Comparison of ENCODE assay signal across 8 cellular contexts in the genomic region with DNA sequence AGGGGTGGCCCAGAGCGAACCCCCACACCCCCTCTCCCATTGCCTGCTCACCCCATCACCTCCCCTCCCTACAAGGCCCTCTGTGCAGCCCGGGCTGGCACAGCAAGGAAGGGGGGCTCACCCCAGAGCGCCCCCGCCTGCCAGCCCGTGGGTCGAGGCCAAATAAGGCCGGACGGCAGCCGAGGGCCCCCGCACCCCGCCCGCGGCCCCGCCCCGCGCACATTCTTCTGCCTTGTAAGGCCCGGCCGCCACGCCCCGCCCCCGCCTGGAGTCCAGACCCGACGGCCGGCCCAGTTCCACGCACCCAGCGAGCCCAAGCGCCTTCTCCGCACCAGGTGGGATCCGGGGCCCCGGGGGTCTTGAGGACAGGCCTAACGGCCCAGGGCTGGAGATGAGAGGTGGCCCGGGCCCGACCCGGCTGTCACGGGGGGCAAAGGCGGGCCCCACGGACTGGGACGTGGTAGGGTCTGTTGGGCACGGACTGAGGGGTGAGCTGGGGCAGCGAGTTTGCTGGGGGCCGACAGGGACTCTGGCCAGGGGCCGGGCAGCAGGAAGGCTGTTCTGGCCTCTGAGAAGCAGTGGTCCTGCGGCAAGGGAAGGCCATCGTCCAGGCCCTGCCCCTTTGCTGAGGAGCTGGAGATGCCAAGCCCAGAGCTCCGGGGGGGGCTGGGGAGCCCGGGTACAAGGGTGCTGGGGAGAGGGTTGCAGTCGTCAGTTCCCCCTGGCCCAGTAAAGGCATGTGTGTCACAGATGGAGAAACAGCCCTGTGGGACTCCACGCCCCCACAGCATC. TPM values are rescaled to one million over a fixed set of nuclear protein-coding genes. Genes with fewer than 3 reads are reported as not detected.
DNase-seq lines count a peak whose midpoint lies in the region; ATAC-seq and TF ChIP-seq lines count a peak whose summit lies in the region.

A gene (plus strand): TSS at position 293 of the 792 bp plus-strand sequence. CDS start 3,366 bp downstream, outside the sequence.

- H3K9ac ChIP-seq in fibroblast of lung (ENCODE audit: insufficient read depth, low read length) (peak within 1 kb of the TSS; percentile 91), muscle layer of colon (ENCODE audit: low read length) (peak within 1 kb of the TSS; percentile 94)

- WGBS in aorta, 2 donors: 0 to 2% methylated on average over 36 to 48 of the region's 48 CpGs

- H3K4me2 ChIP-seq in fibroblast of lung (ENCODE audit: extremely low read depth, insufficient read depth, low read length): peak within 1 kb of the TSS; percentile 85

- H3K36me3 ChIP-seq in fibroblast of lung (ENCODE audit: control insufficient read depth, insufficient read depth, low read length) (peaks cover 5% of the 10 kb centered on the region), muscle layer of colon (ENCODE audit: insufficient read depth, low read length) (peaks cover 34% of the 10 kb centered on the region), aorta (ENCODE audit: control insufficient read depth in 1 of 2, insufficient read depth in 2 of 2, low read length in 1 of 2) (peaks cover 0 to 7% of the 10 kb centered on the region in 2 donors)

- H3K27me3 ChIP-seq in fibroblast of lung (ENCODE audit: control insufficient read depth, insufficient read depth, low read length) (no peaks in the 10 kb centered on the region), muscle layer of colon (ENCODE audit: control insufficient read depth in 1 of 2, insufficient read depth in 2 of 2, low read length in 2 of 2) (no peaks in the 10 kb centered on the region), aorta (ENCODE audit: control insufficient read depth in 1 of 2, insufficient read depth in 2 of 2, low read length in 1 of 2) (no peaks in the 10 kb centered on the region)

- H3K4me3 ChIP-seq in fibroblast of lung (replicated peaks in 1 of 4; ENCODE audit: control extremely low read depth in 1 of 4, insufficient read depth in 1 of 4, low read depth in 3 of 4, low read length in 4 of 4): peak within 1 kb of the TSS; percentile 74 to 98 (median 85)
- peak within 1 kb of the TSS; percentile 80 to 96 for H3K4me3 ChIP-seq in muscle layer of colon (ENCODE audit: low read depth in 1 of 2, low read length in 2 of 2)
- H3K4me3 ChIP-seq in aorta (ENCODE audit: low read length in 2 of 2): peak within 1 kb of the TSS; percentile 87 to 94

- no peak for TF ChIP-seq CTCF in fibroblast of lung (conservative IDR thresholded peaks at IDR 0.05 in 1 of 2, IDR thresholded peaks at IDR 0.05 in 1 of 2; ENCODE audit: low read depth in 1 of 2, low read length in 2 of 2)

- H3K79me2 ChIP-seq in fibroblast of lung (ENCODE audit: control insufficient read depth, insufficient read depth, low read length): peaks cover 38% of the 10 kb centered on the region

- H3K27ac ChIP-seq in fibroblast of lung (ENCODE audit: insufficient read depth, low read length): peak within 1 kb of the TSS; percentile 75
- peak within 1 kb of the TSS; percentile 96 for H3K27ac ChIP-seq in muscle layer of colon (ENCODE audit: low read depth, low read length)
- peak within 1 kb of the TSS; percentile 95 to 98 for H3K27ac ChIP-seq in aorta (ENCODE audit: low read depth in 1 of 2, low read length in 2 of 2)

- ATAC-seq in aorta (ENCODE audit: low FRiP score) (peak; percentile 90), GM21576 (IDR thresholded peaks at IDR 0.05; ENCODE audit: unreplicated experiment) (no peak), HG03159 (IDR thresholded peaks at IDR 0.05; ENCODE audit: unreplicated experiment) (no peak), GM21717 (IDR thresholded peaks at IDR 0.05; ENCODE audit: unreplicated experiment) (no peak)

- intact Hi-C loops in aorta (cut with DNase I): loop anchor here (2.0 to 5.0 kb wide), 2 partner anchors 39 to 79 kb away; no protein-coding TSS in a partner anchor

- DNase-seq in ELR (ENCODE audit: low read depth) (peak; percentile 85), RKO (ENCODE audit: low spot score) (peak; percentile 77), fibroblast of lung (ENCODE audit: low read depth in 2 of 2) (peak; percentile 80 to 81), aorta (peak; percentile 96 to 98)

- peak within 1 kb of the TSS; percentile 24 for H2AFZ ChIP-seq in fibroblast of lung (ENCODE audit: low read length)

- H3K4me1 ChIP-seq in fibroblast of lung (ENCODE audit: control insufficient read depth, extremely low read depth, insufficient read depth, low read length) (peaks cover 25% of the 10 kb centered on the region), muscle layer of colon (ENCODE audit: insufficient read depth, low read length) (peaks cover 33% of the 10 kb centered on the region), aorta (ENCODE audit: control insufficient read depth in 1 of 2, insufficient read depth in 2 of 2, low read length in 2 of 2) (peaks cover 0 to 4% of the 10 kb centered on the region in 2 donors)

- H3K9me3 ChIP-seq in fibroblast of lung (ENCODE audit: control insufficient read depth, insufficient read depth, low read depth, low read length): no peaks in the 10 kb centered on the region
- H3K9me3 ChIP-seq in muscle layer of colon (ENCODE audit: low read length): no peaks in the 10 kb centered on the region
- H3K9me3 ChIP-seq in aorta (ENCODE audit: control insufficient read depth, low read length): no peaks in the 10 kb centered on the region

- H4K20me1 ChIP-seq in fibroblast of lung (ENCODE audit: control insufficient read depth, extremely low read depth, insufficient read depth, low read length): no peaks in the 10 kb centered on the region

RNA-seq across cellular contexts. Expression of the gene that starts here (rescaled TPM):
- total RNA-seq in fibroblast of lung: 9.2 and 25.4 TPM in 2 replicates
- polyA plus RNA-seq in fibroblast of lung: 178 and 457 TPM in 2 replicates
- 663 and 2,310 TPM in 2 replicates for polyA plus RNA-seq in fibroblast of lung (2012)
- polyA minus RNA-seq in fibroblast of lung (ENCODE audit: low replicate concordance): 227 and 815 TPM in 2 replicates
- 1,000 to 10,000 TPM; 2,086 to 3,222 TPM for total RNA-seq in aorta
- polyA plus RNA-seq in aorta: 1,000 to 10,000 TPM; 1,693 to 2,621 TPM

Comparison
In these comparisons a context has a peak if more than half of its experiments do, and no peak if none do; other contexts are left out.
1. RNA of the gene that starts here (total RNA-seq): 2,086 to 3,222 TPM in aorta; 9.2 to 25.4 TPM in fibroblast of lung; every median in the first group is over 10 times any median in the second.
2. Peak in every context shown above with its lines, with median percentiles within 50 percentile points of each other: DNase-seq, H3K27ac ChIP-seq and H3K4me3 ChIP-seq.